ENCODE assay signal across 17 cellular contexts in genomic region chrX:12967711-12968465, GRCh38. TPM values are rescaled to one million over a fixed set of nuclear protein-coding genes. Genes with fewer than 3 reads are reported as not detected.
A peak's percentile ranks its signal among the peaks of the same experiment; 100 is the strongest.
DNase-seq lines count a peak whose midpoint lies in the region; ATAC-seq and TF ChIP-seq lines count a peak whose summit lies in the region.
"Had no signal": no experiment of that assay in that cellular context is flagged by ENCODE, and none has a peak within 500 bp of the region (broad histone marks: within the 10 kb centered on the region; RNA-seq: fewer than 3 reads in every experiment).

No MANE protein-coding gene starts in this region.

- H3K27me3 Mint-ChIP-seq in activated CD4-positive, alpha-beta T cell treated with anti-CD3 and anti-CD28 coated beads for 36 hours: no peaks in the 10 kb centered on the region
- peaks cover 11% of the 10 kb centered on the region for H3K27me3 Mint-ChIP-seq in IgD-negative memory B cell
- no peaks in the 10 kb centered on the region for H3K27me3 Mint-ChIP-seq in activated naive CD8-positive, alpha-beta T cell
- H3K27me3 Mint-ChIP-seq: brain had no signal

- POLR2A ChIA-PET in activated CD4-positive, alpha-beta T cell treated with anti-CD3 and anti-CD28 coated beads for 36 hours (lab: Charles Lee): interaction anchor here (0.6 to 1.8 kb wide), 5 partner anchors 10 to 119 kb away, joined by 3 to 6 read pairs (median 4); no protein-coding TSS in a partner anchor

- no peak overlapping the region for H3K4me3 ChIP-seq in neutrophil (ENCODE audit: low read depth in 1 of 2, low read length in 1 of 2)
- no peak overlapping the region for H3K4me3 ChIP-seq in WERI-Rb-1 (ENCODE audit: low read depth, low read length)
- no peak overlapping the region for H3K4me3 ChIP-seq in brain microvascular endothelial cell (ENCODE audit: low read depth, low read length)
- H3K4me3 ChIP-seq: A549 had no signal

- peaks cover 48% of the 10 kb centered on the region for H3K4me1 Mint-ChIP-seq in activated CD4-positive, alpha-beta T cell treated with anti-CD3 and anti-CD28 coated beads for 36 hours
- peaks cover 21 to 39% (median 23%) of the 10 kb centered on the region in 3 donors for H3K4me1 Mint-ChIP-seq in IgD-negative memory B cell
- H3K4me1 Mint-ChIP-seq in activated naive CD8-positive, alpha-beta T cell (ENCODE audit: low read depth): peaks cover 57% of the 10 kb centered on the region

- peak overlapping the region; percentile 70 for H3K4me3 Mint-ChIP-seq in activated CD4-positive, alpha-beta T cell treated with anti-CD3 and anti-CD28 coated beads for 36 hours
- peak overlapping the region in 3 of 4 donors; percentile 46 to 71 (median 60) for H3K4me3 Mint-ChIP-seq in IgD-negative memory B cell
- H3K4me3 Mint-ChIP-seq in activated naive CD8-positive, alpha-beta T cell: peak overlapping the region; percentile 78
- H3K4me3 Mint-ChIP-seq: brain had no signal

- CTCF ChIA-PET in activated CD4-positive, alpha-beta T cell treated with anti-CD3 and anti-CD28 coated beads for 36 hours (lab: Charles Lee): interaction anchor here (0.7 to 5.5 kb wide), 5 partner anchors 9 to 125 kb away, joined by 3 to 29 read pairs (median 4); no protein-coding TSS in a partner anchor

- no peaks in the 10 kb centered on the region for H3K36me3 ChIP-seq in neutrophil
- H3K36me3 ChIP-seq in WERI-Rb-1: no peaks in the 10 kb centered on the region
- H3K36me3 ChIP-seq in brain microvascular endothelial cell (replicated peaks): no peaks in the 10 kb centered on the region

- TF ChIP-seq CTCF in neutrophil (IDR thresholded peaks at IDR 0.05): no peak
- TF ChIP-seq CTCF in WERI-Rb-1 (IDR thresholded peaks at IDR 0.05; ENCODE audit: low read depth, low read length): no peak
- TF ChIP-seq CTCF in brain microvascular endothelial cell (IDR thresholded peaks at IDR 0.05; ENCODE audit: low read depth, low read length, missing control alignments): no peak

- ATAC-seq in activated CD4-positive, alpha-beta T cell treated with anti-CD3 and anti-CD28 coated beads for 36 hours: peak; percentile 48
- ATAC-seq: A549 had no signal

- H3K4me1 ChIP-seq in neutrophil (ENCODE audit: control insufficient read depth in 1 of 2, insufficient read depth in 1 of 2, low read depth in 1 of 2, low read length in 1 of 2): peaks cover 47 to 52% of the 10 kb centered on the region in 2 experiments

- H3K27ac Mint-ChIP-seq in activated CD4-positive, alpha-beta T cell treated with anti-CD3 and anti-CD28 coated beads for 36 hours: peak overlapping the region; percentile 97
- H3K27ac Mint-ChIP-seq in IgD-negative memory B cell: peak overlapping the region; percentile 65 to 91 (median 84)
- peak overlapping the region; percentile 97 for H3K27ac Mint-ChIP-seq in activated naive CD8-positive, alpha-beta T cell
- H3K27ac Mint-ChIP-seq: brain had no signal

- in situ Hi-C loops in brain microvascular endothelial cell (cut with HindIII; ENCODE audit: low pct_ligation_motif_present, low sequenced_read_pairs): no loop called here

- H3K9me3 Mint-ChIP-seq in activated CD4-positive, alpha-beta T cell treated with anti-CD3 and anti-CD28 coated beads for 36 hours (ENCODE audit: low read depth): no peaks in the 10 kb centered on the region
- H3K9me3 Mint-ChIP-seq in IgD-negative memory B cell: no peaks in the 10 kb centered on the region
- H3K9me3 Mint-ChIP-seq in activated naive CD8-positive, alpha-beta T cell (ENCODE audit: low read depth): no peaks in the 10 kb centered on the region

- DNase-seq in activated CD4-positive, alpha-beta T cell treated with anti-CD3 and anti-CD28 coated beads for 36 hours: peak; percentile 51
- no peak for DNase-seq in activated CD4-positive, alpha-beta T cell treated with anti-CD3 and anti-CD28 coated beads, Interleukin-2, amount 50 U/mL, for 1 hour
- DNase-seq in WERI-Rb-1 (no peak), brain microvascular endothelial cell (no peak), NCI-H226 (no peak)
- DNase-seq: effector CD8-positive, alpha-beta T cell; foreskin fibroblast; GOT3; mammary epithelial cell; NCI-H1436; NCI-H69 had no signal

- H3K9me3 ChIP-seq in neutrophil (no peaks in the 10 kb centered on the region), WERI-Rb-1 (ENCODE audit: severe bottlenecking) (no peaks in the 10 kb centered on the region)
- H3K9me3 ChIP-seq: A549 had no signal

- peaks cover 13% of the 10 kb centered on the region for H3K36me3 Mint-ChIP-seq in activated CD4-positive, alpha-beta T cell treated with anti-CD3 and anti-CD28 coated beads for 36 hours (ENCODE audit: low read depth)
- peaks cover 2% of the 10 kb centered on the region for H3K36me3 Mint-ChIP-seq in IgD-negative memory B cell
- no peaks in the 10 kb centered on the region for H3K36me3 Mint-ChIP-seq in activated naive CD8-positive, alpha-beta T cell
- H3K36me3 Mint-ChIP-seq: brain had no signal

- intact Hi-C loops in activated CD4-positive, alpha-beta T cell treated with anti-CD3 and anti-CD28 coated beads for 36 hours (cut with DNase I, micrococcal nuclease): no loop called here

- H3K27ac ChIP-seq in neutrophil (peak overlapping the region; percentile 54), WERI-Rb-1 (no peak overlapping the region), brain microvascular endothelial cell (no peak overlapping the region)
- H3K27ac ChIP-seq: A549, RWPE1 had no signal

- no peaks in the 10 kb centered on the region for H3K27me3 ChIP-seq in neutrophil
- no peaks in the 10 kb centered on the region for H3K27me3 ChIP-seq in WERI-Rb-1 (ENCODE audit: insufficient read depth, low read depth, severe bottlenecking)
- no peaks in the 10 kb centered on the region for H3K27me3 ChIP-seq in brain microvascular endothelial cell (replicated peaks)

RNA-seq across cellular contexts. Expression of gene TMSB4X, which starts 7.0 kb away (rescaled TPM):
- total RNA-seq in activated CD4-positive, alpha-beta T cell treated with anti-CD3 and anti-CD28 coated beads for 36 hours: 1,000 to 10,000 TPM; 3,666 to 4,468 TPM
- 19,114 TPM for polyA plus RNA-seq in IgD-negative memory B cell
